ENCODE assay signal across 39 cellular contexts in genomic region chr7:142950235-142950634, GRCh38. TPM values are rescaled to one million over a fixed set of nuclear protein-coding genes. Genes with fewer than 3 reads are reported as not detected.
"Had no signal": no experiment of that assay in that cellular context is flagged by ENCODE, and none has a peak within 500 bp of the region (broad histone marks: within the 10 kb centered on the region; RNA-seq: fewer than 3 reads in every experiment).

No MANE protein-coding gene starts in this region.

- H3K36me3 ChIP-seq: ascending aorta had no signal

- H3K27ac Mint-ChIP-seq: activated B cell treated with CpG ODN at 0.5 μM for 24 hours; activated CD4-positive, alpha-beta memory T cell treated with anti-CD3 and anti-CD28 coated beads for 36 hours; activated CD4-positive, alpha-beta T cell treated with anti-CD3 and anti-CD28 coated beads, Interleukin-2, amount 10 ng/mL, durations not matched to agents 24 days and 14 days; activated CD8-positive, alpha-beta T cell treated with anti-CD3 and anti-CD28 coated beads for 36 hours; activated naive CD4-positive, alpha-beta T cell treated with anti-CD3 and anti-CD28 coated beads for 36 hours; activated naive CD4-positive, alpha-beta T cell treated with anti-CD3 and anti-CD28 coated beads, Interleukin-2, amount 50 U/mL, for 24 hours; activated naive CD8-positive, alpha-beta T cell; activated naive CD8-positive, alpha-beta T cell treated with anti-CD3 and anti-CD28 coated beads, Interleukin-2, amount 10 ng/mL, durations not matched to agents 7 days and 5 days; activated naive CD8-positive, alpha-beta T cell treated with anti-CD3 and anti-CD28 coated beads, Interleukin-2, amount 50 U/mL, for 24 hours; activated T-cell treated with anti-CD3 and anti-CD28 coated beads, Interleukin-2, amount 50 U/mL, for 72 hours; activated T-helper 1 cell treated with anti-CD3 and anti-CD28 coated beads, Interleukin-12 subunit alpha, Interleukin-12 subunit beta, Interleukin-2, Interleukin-4 antibody, amounts not matched to agents 30 ng/mL and 10 ng/mL and 1 ng/mL, durations not matched to agents 14 hours and 24 hours and 36 hours; activated T-helper 17 cell treated with anti-CD3 and anti-CD28 coated beads, Interleukin-2, amount 50 U/mL, for 72 hours; brain; T-helper 1 cell treated with Interleukin-12 subunit alpha and Interleukin-12 subunit beta and Interleukin-4 antibody, amounts not matched to agents 30 μg/mL and 1 μg/mL, for 36 hours; T-helper 2 cell treated with Interferon-gamma antibody and Interleukin-4, amounts not matched to agents 5 μg/mL and 100 μg/mL, for 36 hours had no signal

- H3K36me3 Mint-ChIP-seq: activated CD4-positive, alpha-beta memory T cell treated with anti-CD3 and anti-CD28 coated beads for 36 hours; activated naive CD4-positive, alpha-beta T cell treated with anti-CD3 and anti-CD28 coated beads, Interleukin-2, amount 50 U/mL, for 24 hours; activated naive CD8-positive, alpha-beta T cell had no signal

- H3K27me3 ChIP-seq: ascending aorta, cardiac muscle cell had no signal

- H3K4me3 ChIP-seq: ascending aorta, cardiac muscle cell had no signal

- H3K9me3 Mint-ChIP-seq: activated CD4-positive, alpha-beta T cell treated with anti-CD3 and anti-CD28 coated beads, Interleukin-2, amount 10 ng/mL, durations not matched to agents 24 days and 14 days; activated naive CD4-positive, alpha-beta T cell treated with anti-CD3 and anti-CD28 coated beads, Interleukin-2, amount 50 U/mL, for 24 hours; T-helper 2 cell treated with Interferon-gamma antibody and Interleukin-4, amounts not matched to agents 5 μg/mL and 100 μg/mL, for 36 hours had no signal

- DNase-seq: activated B cell treated with CpG ODN at 0.5 μM for 24 hours; activated CD4-positive, alpha-beta memory T cell treated with anti-CD3 and anti-CD28 coated beads for 36 hours; activated CD4-positive, alpha-beta T cell treated with anti-CD3 and anti-CD28 coated beads for 4 hours; activated CD4-positive, alpha-beta T cell treated with anti-CD3 and anti-CD28 coated beads, Interleukin-2, amount 10 ng/mL, durations not matched to agents 24 days and 14 days; activated CD4-positive, alpha-beta T cell treated with anti-CD3 and anti-CD28 coated beads, Interleukin-2, amount 50 U/mL, for 1 hour; activated CD4-positive, alpha-beta T cell treated with anti-CD3 and anti-CD28 coated beads, Interleukin-2, amount 50 U/mL, for 4 hours; activated CD4-positive, CD25-positive, alpha-beta regulatory T cell treated with anti-CD3 and anti-CD28 coated beads, Interleukin-2, amount 50 U/mL, for 72 hours; activated CD8-positive, alpha-beta memory T cell treated with anti-CD3 and anti-CD28 coated beads, Interleukin-2, amount 50 U/mL, for 4 hours; activated CD8-positive, alpha-beta T cell treated with anti-CD3 and anti-CD28 coated beads for 36 hours; activated gamma-delta T cell; activated naive CD4-positive, alpha-beta T cell treated with anti-CD3 and anti-CD28 coated beads for 36 hours; activated naive CD8-positive, alpha-beta T cell treated with anti-CD3 and anti-CD28 coated beads, Interleukin-2, amount 10 ng/mL, durations not matched to agents 7 days and 5 days; activated naive CD8-positive, alpha-beta T cell treated with anti-CD3 and anti-CD28 coated beads, Interleukin-2, amount 50 U/mL, for 24 hours; activated T-cell treated with anti-CD3 and anti-CD28 coated beads for 4 hours; activated T-cell treated with anti-CD3 and anti-CD28 coated beads, Interleukin-2, amount 50 U/mL, for 1 hour; activated T-cell treated with anti-CD3 and anti-CD28 coated beads, Interleukin-2, amount 50 U/mL, for 4 hours; activated T-cell treated with anti-CD3 and anti-CD28 coated beads, Interleukin-2, amount 50 U/mL, for 72 hours; amygdala; anterior cingulate cortex; caudate nucleus; cerebellar nuclear complex; T-helper 1 cell; T-helper 2 cell; T-helper 9 cell had no signal

- H3K4me1 ChIP-seq: ascending aorta had no signal

- H3K27ac ChIP-seq: ascending aorta, cardiac muscle cell, VCaP had no signal

- ATAC-seq: activated CD8-positive, alpha-beta T cell treated with anti-CD3 and anti-CD28 coated beads for 36 hours; activated naive CD8-positive, alpha-beta T cell treated with anti-CD3 and anti-CD28 coated beads, Interleukin-2, amount 50 U/mL, for 24 hours; activated T-cell treated with anti-CD3 and anti-CD28 coated beads, Interleukin-2, amount 50 U/mL, for 4 hours; activated T-cell treated with anti-CD3 and anti-CD28 coated beads, Interleukin-2, amount 50 U/mL, for 72 hours; activated T-helper 17 cell treated with anti-CD3 and anti-CD28 coated beads, Interleukin-2, amount 50 U/mL, for 72 hours had no signal

- H3K4me1 Mint-ChIP-seq: activated B cell treated with CpG ODN at 0.5 μM for 24 hours; activated CD4-positive, alpha-beta T cell treated with anti-CD3 and anti-CD28 coated beads, Interleukin-2, amount 10 ng/mL, durations not matched to agents 24 days and 14 days; activated naive CD4-positive, alpha-beta T cell treated with anti-CD3 and anti-CD28 coated beads, Interleukin-2, amount 50 U/mL, for 24 hours; activated naive CD8-positive, alpha-beta T cell treated with anti-CD3 and anti-CD28 coated beads, Interleukin-2, amount 50 U/mL, for 24 hours; activated T-helper 17 cell treated with anti-CD3 and anti-CD28 coated beads, Interleukin-2, amount 50 U/mL, for 72 hours; brain; central memory CD8-positive, alpha-beta T cell had no signal

- H3K4me3 Mint-ChIP-seq: activated B cell treated with CpG ODN at 0.5 μM for 24 hours; activated CD4-positive, alpha-beta memory T cell treated with anti-CD3 and anti-CD28 coated beads for 36 hours; activated CD4-positive, alpha-beta T cell treated with anti-CD3 and anti-CD28 coated beads, Interleukin-2, amount 10 ng/mL, durations not matched to agents 24 days and 14 days; activated CD8-positive, alpha-beta T cell treated with anti-CD3 and anti-CD28 coated beads for 36 hours; activated naive CD4-positive, alpha-beta T cell treated with anti-CD3 and anti-CD28 coated beads for 36 hours; activated naive CD4-positive, alpha-beta T cell treated with anti-CD3 and anti-CD28 coated beads, Interleukin-2, amount 50 U/mL, for 24 hours; activated naive CD8-positive, alpha-beta T cell; activated naive CD8-positive, alpha-beta T cell treated with anti-CD3 and anti-CD28 coated beads, Interleukin-2, amount 10 ng/mL, durations not matched to agents 7 days and 5 days; activated naive CD8-positive, alpha-beta T cell treated with anti-CD3 and anti-CD28 coated beads, Interleukin-2, amount 50 U/mL, for 24 hours; activated T-cell treated with anti-CD3 and anti-CD28 coated beads, Interleukin-2, amount 50 U/mL, for 4 hours; activated T-cell treated with anti-CD3 and anti-CD28 coated beads, Interleukin-2, amount 50 U/mL, for 72 hours; activated T-helper 1 cell treated with anti-CD3 and anti-CD28 coated beads, Interleukin-12 subunit alpha, Interleukin-12 subunit beta, Interleukin-2, Interleukin-4 antibody, amounts not matched to agents 30 ng/mL and 10 ng/mL and 1 ng/mL, durations not matched to agents 14 hours and 24 hours and 36 hours; activated T-helper 17 cell treated with anti-CD3 and anti-CD28 coated beads, Interleukin-2, amount 50 U/mL, for 72 hours; brain; central memory CD8-positive, alpha-beta T cell; T-helper 1 cell treated with Interleukin-12 subunit alpha and Interleukin-12 subunit beta and Interleukin-4 antibody, amounts not matched to agents 30 μg/mL and 1 μg/mL, for 36 hours; T-helper 2 cell treated with Interferon-gamma antibody and Interleukin-4, amounts not matched to agents 5 μg/mL and 100 μg/mL, for 36 hours had no signal

RNA-seq across cellular contexts. Expression of gene LLCFC1, which starts 11.0 kb away (rescaled TPM):
- total RNA-seq: activated B cell treated with CpG ODN at 0.5 μM for 24 hours; activated CD4-positive, alpha-beta memory T cell treated with anti-CD3 and anti-CD28 coated beads for 36 hours; activated CD4-positive, alpha-beta T cell treated with anti-CD3 and anti-CD28 coated beads, Interleukin-2, amount 10 ng/mL, durations not matched to agents 24 days and 14 days; activated CD8-positive, alpha-beta memory T cell treated with anti-CD3 and anti-CD28 coated beads for 36 hours; activated CD8-positive, alpha-beta T cell treated with anti-CD3 and anti-CD28 coated beads for 36 hours; activated naive CD4-positive, alpha-beta T cell treated with anti-CD3 and anti-CD28 coated beads for 36 hours; activated naive CD8-positive, alpha-beta T cell treated with anti-CD3 and anti-CD28 coated beads, Interleukin-2, amount 10 ng/mL, durations not matched to agents 7 days and 5 days; activated T-cell treated with anti-CD3 and anti-CD28 coated beads, Interleukin-2, amount 50 U/mL, for 4 hours; activated T-cell treated with anti-CD3 and anti-CD28 coated beads, Interleukin-2, amount 50 U/mL, for 72 hours; activated T-helper 1 cell treated with anti-CD3 and anti-CD28 coated beads, Interleukin-12 subunit alpha, Interleukin-12 subunit beta, Interleukin-2, Interleukin-4 antibody, amounts not matched to agents 30 ng/mL and 10 ng/mL and 1 ng/mL, durations not matched to agents 14 hours and 24 hours and 36 hours; activated T-helper 17 cell treated with anti-CD3 and anti-CD28 coated beads, Interleukin-2, amount 50 U/mL, for 72 hours; ascending aorta; bronchial epithelial cell; cardiac muscle cell; chondrocyte had no signal
- polyA plus RNA-seq: adipose tissue, cardiac muscle cell had no signal

RNA-seq across cellular contexts. Expression of gene KEL, which starts 11.9 kb away (rescaled TPM):
- total RNA-seq: activated T-helper 1 cell treated with anti-CD3 and anti-CD28 coated beads, Interleukin-12 subunit alpha, Interleukin-12 subunit beta, Interleukin-2, Interleukin-4 antibody, amounts not matched to agents 30 ng/mL and 10 ng/mL and 1 ng/mL, durations not matched to agents 14 hours and 24 hours and 36 hours; ascending aorta; bronchial epithelial cell had no signal

RNA-seq across cellular contexts. Expression of gene TRPV5, which starts 16.7 kb away (rescaled TPM):
- total RNA-seq: activated CD4-positive, alpha-beta memory T cell treated with anti-CD3 and anti-CD28 coated beads for 36 hours; activated CD4-positive, alpha-beta T cell treated with anti-CD3 and anti-CD28 coated beads, Interleukin-2, amount 10 ng/mL, durations not matched to agents 24 days and 14 days; activated CD8-positive, alpha-beta memory T cell treated with anti-CD3 and anti-CD28 coated beads for 36 hours; activated CD8-positive, alpha-beta T cell treated with anti-CD3 and anti-CD28 coated beads for 36 hours; activated naive CD4-positive, alpha-beta T cell treated with anti-CD3 and anti-CD28 coated beads for 36 hours; activated naive CD8-positive, alpha-beta T cell treated with anti-CD3 and anti-CD28 coated beads, Interleukin-2, amount 10 ng/mL, durations not matched to agents 7 days and 5 days; activated T-cell treated with anti-CD3 and anti-CD28 coated beads, Interleukin-2, amount 50 U/mL, for 4 hours; activated T-helper 1 cell treated with anti-CD3 and anti-CD28 coated beads, Interleukin-12 subunit alpha, Interleukin-12 subunit beta, Interleukin-2, Interleukin-4 antibody, amounts not matched to agents 30 ng/mL and 10 ng/mL and 1 ng/mL, durations not matched to agents 14 hours and 24 hours and 36 hours; ascending aorta; bronchial epithelial cell; cardiac muscle cell; chondrocyte had no signal
- polyA plus RNA-seq: cardiac muscle cell had no signal
